Comparison of ENCODE assay signal across 13 cellular contexts in the genomic region with DNA sequence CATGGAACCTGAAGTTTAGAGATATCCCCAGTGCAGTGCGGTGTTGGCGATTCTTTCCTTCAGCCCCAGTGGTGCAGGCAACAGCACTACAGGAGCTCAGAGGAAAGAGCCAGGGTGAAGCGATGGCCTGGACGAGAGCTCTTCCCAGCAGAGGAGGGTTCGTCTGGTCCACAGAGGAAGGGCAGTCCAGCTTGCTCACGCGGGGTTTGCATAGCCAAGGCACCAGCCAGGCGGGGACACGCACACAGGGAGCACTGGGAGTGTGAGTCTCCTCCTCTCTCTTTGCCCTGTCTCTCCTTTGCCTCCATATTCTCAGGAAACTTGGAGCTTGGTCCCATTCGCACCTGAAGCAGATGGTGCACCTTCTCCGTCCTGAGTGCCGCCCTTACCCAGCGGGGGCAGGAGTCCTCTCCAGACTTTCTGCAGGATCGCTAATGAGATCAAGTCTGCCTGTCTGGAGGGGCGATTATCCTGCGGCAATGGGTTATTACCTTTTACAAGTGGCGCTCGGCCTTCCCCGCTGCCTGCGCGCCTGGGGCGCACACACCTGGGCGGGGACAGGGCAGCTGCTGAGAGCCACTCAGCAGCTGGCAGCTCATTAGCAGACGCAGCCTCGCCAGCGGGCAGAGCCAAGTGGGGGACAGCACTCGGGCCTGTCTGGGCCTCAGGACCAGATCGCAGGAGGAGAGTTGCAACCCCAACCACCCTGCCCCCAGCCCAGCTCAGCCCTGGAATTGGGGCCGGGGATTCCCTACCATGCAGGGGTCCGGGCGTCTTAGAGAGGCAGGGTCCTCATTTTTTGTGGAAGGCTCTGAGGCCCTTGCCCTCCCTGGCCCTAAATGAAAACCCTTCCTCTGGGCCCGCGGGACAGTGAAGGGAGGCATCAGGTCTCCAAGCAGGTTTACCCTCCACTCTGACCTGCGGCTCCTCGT.
DNase-seq lines count a peak whose midpoint lies in the region; ATAC-seq and TF ChIP-seq lines count a peak whose summit lies in the region.
"Had no signal": no experiment of that assay in that cellular context is flagged by ENCODE, and none has a peak within 500 bp of the region (broad histone marks: within the 10 kb centered on the region; RNA-seq: fewer than 3 reads in every experiment).

No MANE protein-coding gene starts in this region.

- no peak for ATAC-seq in HG02973 (IDR thresholded peaks at IDR 0.05; ENCODE audit: unreplicated experiment)
- ATAC-seq in GM19351 (IDR thresholded peaks at IDR 0.05; ENCODE audit: unreplicated experiment): no peak
- ATAC-seq: PC-3; stimulated activated memory B cell treated with anti-CD40 and anti-IgM and Interleukin-4, amounts not matched to agents 10 μg/mL and 1 μg/mL and 100 μg/mL, for 72 hours had no signal

- 0 out of 2 replicates have a peak overlapping the region, but pooled peaks have one; percentile 14 for H3K4me2 ChIP-seq in OCI-LY3 (ENCODE audit: low read length)
- H3K4me2 ChIP-seq: neural progenitor cell had no signal

- H3K9me3 ChIP-seq in OCI-LY3 (ENCODE audit: insufficient read depth, low read length): no peaks in the 10 kb centered on the region
- no peaks in the 10 kb centered on the region for H3K9me3 ChIP-seq in mucosa of stomach (ENCODE audit: control insufficient read depth, low read length)

- H3K27me3 ChIP-seq in OCI-LY3 (ENCODE audit: low read depth, low read length): peaks cover 37% of the 10 kb centered on the region
- H3K27me3 ChIP-seq in mucosa of stomach (ENCODE audit: control insufficient read depth, insufficient read depth, low read length): no peaks in the 10 kb centered on the region
- H3K27me3 ChIP-seq: neural progenitor cell had no signal

- no peak overlapping the region for H3K9ac ChIP-seq in OCI-LY3 (ENCODE audit: low read length)
- peak overlapping the region; percentile 42 for H3K9ac ChIP-seq in mucosa of stomach (ENCODE audit: low read length)
- H3K9ac ChIP-seq: GM23248, neural progenitor cell had no signal

- H2AFZ ChIP-seq in OCI-LY3 (ENCODE audit: low read depth, low read length): no peak overlapping the region
- H2AFZ ChIP-seq: GM23248, neural progenitor cell had no signal

- H3K4me1 ChIP-seq in OCI-LY3 (ENCODE audit: low read length) (peaks cover 16% of the 10 kb centered on the region), mucosa of stomach (ENCODE audit: control insufficient read depth, insufficient read depth, low read length) (peaks cover 29% of the 10 kb centered on the region)
- H3K4me1 ChIP-seq: neural progenitor cell had no signal

- peak; percentile 1 for DNase-seq in NCI-H2196 (lab: John Stamatoyannopoulos, UW; ENCODE audit: unreplicated experiment)
- no peak for DNase-seq in NCI-H2196 treated with DMSO at 0.1 percent for 48 hours (lab: John Stamatoyannopoulos, UW; ENCODE audit: unreplicated experiment)
- peak; percentile 98 for DNase-seq in NCI-H1105 treated with DMSO at 0.1 percent for 48 hours (lab: John Stamatoyannopoulos, UW)
- no peak for DNase-seq in 8988T
- DNase-seq: GM23248; PC-3; stimulated activated CD4-positive, alpha-beta T cell treated with anti-CD3 and anti-CD28 coated beads, Interleukin-15, amount 100 ng/mL, for 24 hours had no signal

- no peak for TF ChIP-seq CTCF in OCI-LY3 (IDR thresholded peaks at IDR 0.05; ENCODE audit: low read depth, low read length)

- H3K79me2 ChIP-seq in OCI-LY3 (ENCODE audit: low read length): no peaks in the 10 kb centered on the region

- H3K36me3 ChIP-seq in OCI-LY3 (replicated peaks; ENCODE audit: low read depth, low read length) (no peaks in the 10 kb centered on the region), mucosa of stomach (ENCODE audit: control insufficient read depth, insufficient read depth, low read length) (no peaks in the 10 kb centered on the region)
- H3K36me3 ChIP-seq: neural progenitor cell had no signal

- H3K4me3 ChIP-seq in OCI-LY3 (ENCODE audit: low read length): no peak overlapping the region
- H3K4me3 ChIP-seq in mucosa of stomach (ENCODE audit: low read length): no peak overlapping the region
- H3K4me3 ChIP-seq: GM23248, neural progenitor cell had no signal

- H3K27ac ChIP-seq in OCI-LY3 (ENCODE audit: low read length): no peak overlapping the region
- H3K27ac ChIP-seq: GM23248, neural progenitor cell had no signal

- H4K20me1 ChIP-seq in OCI-LY3 (ENCODE audit: insufficient read depth, low read length): no peaks in the 10 kb centered on the region

Comparison
In these comparisons a context has a peak if more than half of its experiments do, and no peak if none do; other contexts are left out.
1. DNase-seq: peak in NCI-H2196 (single experiment) and NCI-H1105 treated with DMSO at 0.1 percent for 48 hours (single experiment); none in NCI-H2196 treated with DMSO at 0.1 percent for 48 hours (single experiment) and 8988T (single experiment).